ENCODE assay signal across 1 cellular context in the genomic region with DNA sequence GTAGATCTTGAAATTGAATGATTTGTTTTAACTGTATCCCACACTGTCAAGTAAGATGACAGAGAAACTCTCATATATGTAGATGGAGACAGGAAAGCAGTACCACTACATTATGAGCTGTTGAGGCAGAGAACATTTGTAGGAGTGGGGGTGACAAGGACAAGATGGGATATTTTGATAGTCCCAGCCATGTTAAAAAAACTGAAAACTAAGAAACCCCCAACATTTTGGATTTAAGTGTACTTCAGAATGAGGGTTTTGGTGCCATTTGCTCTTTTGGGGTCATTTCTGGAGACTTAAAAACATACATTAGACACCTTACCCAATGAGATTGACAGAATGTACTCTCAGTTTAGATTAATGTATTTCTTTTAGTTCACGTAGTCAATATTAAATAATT.
TF ChIP-seq lines count a peak whose summit lies in the region.

No MANE protein-coding gene starts in this region.

TF ChIP-seq in IMR-90, 13 proteins besides CTCF, POLR2A, EP300 and RAD21 (continued from another document):
- TF ChIP-seq MAZ (IDR thresholded peaks at IDR 0.05; ENCODE audit: borderline replicate concordance, low read depth, low read length) (no peak), RFX5 (IDR thresholded peaks at IDR 0.05; ENCODE audit: low read depth, low read length) (no peak), MAFK (IDR thresholded peaks at IDR 0.05; ENCODE audit: low read depth, low read length) (no peak), RCOR1 (IDR thresholded peaks at IDR 0.05; ENCODE audit: insufficient replicate concordance, low read length) (no peak), CHD1 (IDR thresholded peaks at IDR 0.05; ENCODE audit: low read depth, low read length) (no peak), BHLHE40 (IDR thresholded peaks at IDR 0.05; ENCODE audit: low read depth, low read length) (no peak), SMC3 (IDR thresholded peaks at IDR 0.05; ENCODE audit: low read depth, low read length) (no peak), CEBPB (IDR thresholded peaks at IDR 0.05; ENCODE audit: low read depth, low read length) (no peak), MXI1 (IDR thresholded peaks at IDR 0.05; ENCODE audit: borderline replicate concordance, low read depth, low read length) (no peak), FOS (IDR thresholded peaks at IDR 0.05; ENCODE audit: low read depth, low read length) (no peak)
- TF ChIP-seq, protein P1, sequence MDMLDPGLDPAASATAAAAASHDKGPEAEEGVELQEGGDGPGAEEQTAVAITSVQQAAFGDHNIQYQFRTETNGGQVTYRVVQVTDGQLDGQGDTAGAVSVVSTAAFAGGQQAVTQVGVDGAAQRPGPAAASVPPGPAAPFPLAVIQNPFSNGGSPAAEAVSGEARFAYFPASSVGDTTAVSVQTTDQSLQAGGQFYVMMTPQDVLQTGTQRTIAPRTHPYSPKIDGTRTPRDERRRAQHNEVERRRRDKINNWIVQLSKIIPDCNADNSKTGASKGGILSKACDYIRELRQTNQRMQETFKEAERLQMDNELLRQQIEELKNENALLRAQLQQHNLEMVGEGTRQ (IDR thresholded peaks at IDR 0.05; ENCODE audit: low read depth, low read length), result no peak
